In genomic region chr17:76268015-76268749, GRCh38 we compare ENCODE assay signal across 1 cellular context.
TF ChIP-seq lines count a peak whose summit lies in the region.

No MANE protein-coding gene starts in this region.

TF ChIP-seq in K562, 482 proteins besides CTCF, POLR2A, EP300 and RAD21 (continued from another document):
- TF ChIP-seq FOXM1 (IDR thresholded peaks at IDR 0.05; ENCODE audit: low read depth), result no peak
- TF ChIP-seq FOXM1 (CRISPR knock-in tag; IDR thresholded peaks at IDR 0.05; ENCODE audit: low read depth), result no peak
- TF ChIP-seq ETV5 (CRISPR knock-in tag; IDR thresholded peaks at IDR 0.05; ENCODE audit: low read depth), result 0 out of 2 replicates have a peak, but pooled peaks have one; percentile 5
- no peak for TF ChIP-seq NR2C1 (IDR thresholded peaks at IDR 0.05)
- TF ChIP-seq NR2C1 (tag; IDR thresholded peaks at IDR 0.05), result no peak; the same call in 1 of the 2 replicates
- TF ChIP-seq PHTF2 (CRISPR knock-in tag; IDR thresholded peaks at IDR 0.05), result no peak
- TF ChIP-seq MTF1 (CRISPR knock-in tag; IDR thresholded peaks at IDR 0.05; ENCODE audit: borderline replicate concordance), result no peak
- no peak for TF ChIP-seq MCM5 (IDR thresholded peaks at IDR 0.05; ENCODE audit: low read depth)
- no peak for TF ChIP-seq PATZ1 (CRISPR knock-in tag; IDR thresholded peaks at IDR 0.05; ENCODE audit: borderline replicate concordance)
- peak; percentile 78 for TF ChIP-seq JUND (IDR thresholded peaks at IDR 0.05; ENCODE audit: borderline replicate concordance, low read depth, low read length)
- peak; percentile 63; the same call in 1 of the 3 replicates for TF ChIP-seq JUND (tag; IDR thresholded peaks at IDR 0.05; ENCODE audit: borderline replicate concordance, low read depth, low read length)
- no peak for TF ChIP-seq NRF1 (conservative IDR thresholded peaks at IDR 0.05 in 1 of 2, IDR thresholded peaks at IDR 0.05 in 1 of 2)
- peak; percentile 47 to 51; a peak in 3 of 4 replicates for TF ChIP-seq MNT (conservative IDR thresholded peaks at IDR 0.05)
- TF ChIP-seq ZNF431 (CRISPR knock-in tag; IDR thresholded peaks at IDR 0.05), result no peak
- no peak; the same call in 1 of the 2 replicates for TF ChIP-seq THRB (CRISPR knock-in tag; conservative IDR thresholded peaks at IDR 0.05)
- TF ChIP-seq ELK1 (CRISPR knock-in tag; IDR thresholded peaks at IDR 0.05), result no peak
- no peak for TF ChIP-seq BCL6 (CRISPR knock-in tag; IDR thresholded peaks at IDR 0.05)
- no peak for TF ChIP-seq ZEB2 (IDR thresholded peaks at IDR 0.05)
- no peak for TF ChIP-seq ZNF586 (CRISPR knock-in tag; conservative IDR thresholded peaks at IDR 0.05)
- TF ChIP-seq POLR2AphosphoS2 (IDR thresholded peaks at IDR 0.05; ENCODE audit: low read length), result no peak
- no peak for TF ChIP-seq PREB (CRISPR knock-in tag; IDR thresholded peaks at IDR 0.05)
- TF ChIP-seq ILF3 (IDR thresholded peaks at IDR 0.05; ENCODE audit: borderline replicate concordance), result no peak
- peak; percentile 55 to 90 for TF ChIP-seq E2F6 (IDR thresholded peaks at IDR 0.05; ENCODE audit: borderline replicate concordance in 1 of 2, extremely low read depth in 1 of 2, insufficient read depth in 1 of 2, insufficient read length in 1 of 2, low read depth in 1 of 2, low read length in 1 of 2, poor library complexity in 1 of 2, severe bottlenecking in 1 of 2)
- no peak for TF ChIP-seq CGGBP1 (CRISPR knock-in tag; IDR thresholded peaks at IDR 0.05)
- TF ChIP-seq RNF2 (IDR thresholded peaks at IDR 0.05), result no peak
- no peak for TF ChIP-seq XRCC4 (IDR thresholded peaks at IDR 0.05; ENCODE audit: extremely low read depth, insufficient read depth, insufficient read length)
- TF ChIP-seq GTF2A2 (tag; IDR thresholded peaks at IDR 0.05), result no peak
- TF ChIP-seq AFF1 (IDR thresholded peaks at IDR 0.05; ENCODE audit: low read depth in 1 of 2, partially characterized antibody in 2 of 2), result no peak
- TF ChIP-seq ELF1 (tag; IDR thresholded peaks at IDR 0.05), result no peak
- no peak; the same call in 1 of the 2 replicates for TF ChIP-seq ZSCAN29 (IDR thresholded peaks at IDR 0.05)
- TF ChIP-seq TEAD4 (IDR thresholded peaks at IDR 0.05; ENCODE audit: low read length), result no peak
- TF ChIP-seq TEAD4 (CRISPR knock-in tag; IDR thresholded peaks at IDR 0.05; ENCODE audit: borderline replicate concordance), result no peak
- peak; percentile 74; the same call in 1 of the 2 replicates for TF ChIP-seq ZNF395 (CRISPR knock-in tag; IDR thresholded peaks at IDR 0.05)
- TF ChIP-seq NR0B1 (IDR thresholded peaks at IDR 0.05; ENCODE audit: partially characterized antibody), result no peak
- no peak for TF ChIP-seq ZNF165 (CRISPR knock-in tag; IDR thresholded peaks at IDR 0.05; ENCODE audit: borderline replicate concordance)
- no peak; a peak in 1 of 4 replicates for TF ChIP-seq TRIM24 (IDR thresholded peaks at IDR 0.05)
- no peak for TF ChIP-seq XRCC5 (IDR thresholded peaks at IDR 0.05; ENCODE audit: low read depth, low read length)
- TF ChIP-seq DPF2 (IDR thresholded peaks at IDR 0.05), result no peak; the same call in 1 of the 2 replicates
- TF ChIP-seq TSC22D4 (tag; IDR thresholded peaks at IDR 0.05), result no peak
- TF ChIP-seq NFIC (IDR thresholded peaks at IDR 0.05), result peak; percentile 16; the same call in 1 of the 2 replicates
- no peak for TF ChIP-seq HOMEZ (CRISPR knock-in tag; IDR thresholded peaks at IDR 0.05)
- no peak for TF ChIP-seq PYGO2 (tag; IDR thresholded peaks at IDR 0.05)
- no peak for TF ChIP-seq ARHGAP35 (IDR thresholded peaks at IDR 0.05; ENCODE audit: partially characterized antibody)
